ENCODE assay signal across 8 cellular contexts in genomic region chr14:102314242-102315011, GRCh38. TPM values are rescaled to one million over a fixed set of nuclear protein-coding genes. Genes with fewer than 3 reads are reported as not detected.
A peak's percentile ranks its signal among the peaks of the same experiment; 100 is the strongest.
DNase-seq lines count a peak whose midpoint lies in the region; ATAC-seq and TF ChIP-seq lines count a peak whose summit lies in the region.

No MANE protein-coding gene starts in this region.

- WGBS in aorta, 2 donors, result 7 to 8% methylated on average over 52 of the region's 52 CpGs

- ATAC-seq in aorta (ENCODE audit: low FRiP score), result peak; percentile 90

- H3K27ac ChIP-seq in ascending aorta (peak overlapping the region in 1 of 2 donors; percentile 51), aorta (ENCODE audit: low read depth in 1 of 2, low read length in 2 of 2) (no peak overlapping the region)

- intact Hi-C loops in ascending aorta (cut with DNase I), result loop anchor here (1.0 to 10.0 kb wide), 8 partner anchors 9 to 1240 kb away; partner anchors contain the start of genes DYNC1H1, EIF5, MOK and RCOR1
- intact Hi-C loops in aorta (cut with DNase I), result loop anchor here (1.0 to 10.0 kb wide), 5 partner anchors 77 to 350 kb away; partner anchors contain the start of genes HSP90AA1 (in 2 of the 2), DYNC1H1 (in 1 of the 2) and WDR20 (in 1 of the 2)

- H3K4me1 ChIP-seq in ascending aorta, result peaks cover 3 to 22% of the 10 kb centered on the region in 2 donors
- H3K4me1 ChIP-seq in aorta (ENCODE audit: control insufficient read depth in 1 of 2, insufficient read depth in 2 of 2, low read length in 2 of 2), result no peaks in the 10 kb centered on the region

- CTCF ChIA-PET in GM10248 (lab: Yijun Ruan, JAX), result interaction anchor here (0.6 to 3.7 kb wide), 41 partner anchors 9 to 544 kb away, joined by 3 to 37 read pairs (median 3); partner anchors contain the start of gene MOK

- no peaks in the 10 kb centered on the region for H3K9me3 ChIP-seq in ascending aorta
- no peaks in the 10 kb centered on the region for H3K9me3 ChIP-seq in aorta (ENCODE audit: control insufficient read depth, low read length)

- H3K36me3 ChIP-seq in ascending aorta (no peaks in the 10 kb centered on the region), aorta (ENCODE audit: control insufficient read depth in 1 of 2, insufficient read depth in 2 of 2, low read length in 1 of 2) (no peaks in the 10 kb centered on the region)

- H3K27me3 ChIP-seq in ascending aorta, result no peaks in the 10 kb centered on the region
- no peaks in the 10 kb centered on the region for H3K27me3 ChIP-seq in aorta (ENCODE audit: control insufficient read depth in 1 of 2, insufficient read depth in 2 of 2, low read length in 1 of 2)

- H3K4me3 ChIP-seq in HFF-Myc (replicated peaks; ENCODE audit: low read depth, low read length) (peak overlapping the region; percentile 47), ascending aorta (peak overlapping the region; percentile 55 to 59), aorta (ENCODE audit: low read length in 2 of 2) (peak overlapping the region; percentile 23 to 42)

- POLR2A ChIA-PET in GM10248 (lab: Yijun Ruan, JAX), result interaction anchor here (0.6 kb wide), 1 partner anchor 227 kb away, joined by 4 read pairs; no protein-coding TSS in a partner anchor

- DNase-seq in GM10248 (ENCODE audit: extremely low spot score) (peak; percentile 83), HFF-Myc (ENCODE audit: extremely low read depth, low read depth) (no peak), NCI-H1092 treated with DMSO at 0.1 percent for 48 hours (lab: John Stamatoyannopoulos, UW) (peak; percentile 81), T-helper 2 cell (peak; percentile 68 to 81 (median 72)), ascending aorta (ENCODE audit: low spot score in 2 of 2) (peak; percentile 28 to 91), hippocampal formation (lab: John Stamatoyannopoulos, UW) (peak; percentile 67 to 84), retina (peak; percentile 97), aorta (peak; percentile 91 to 95)

- TF ChIP-seq CTCF in GM10248 (IDR thresholded peaks at IDR 0.05; ENCODE audit: control extremely low read depth, extremely low read depth, low read depth, missing control alignments) (peak; percentile 97), HFF-Myc (IDR thresholded peaks at IDR 0.05; ENCODE audit: low read depth, low read length, missing control alignments) (peak; percentile 75), ascending aorta (IDR thresholded peaks at IDR 0.05) (peak; percentile 93 to 96 (median 95))

RNA-seq across cellular contexts. Expression of gene ZNF839, which starts 5.1 kb away (rescaled TPM):
- 11.0 TPM for total RNA-seq in ascending aorta
- 10 to 100 TPM in 1 of 2 donors, 1 to 10 TPM in 1; 7.7 to 13.1 TPM for total RNA-seq in aorta
- 1 to 10 TPM; 6.0 to 8.4 TPM for polyA plus RNA-seq in aorta

RNA-seq across cellular contexts. Expression of gene MOK, which starts 9.5 kb away (rescaled TPM):
- total RNA-seq in ascending aorta (17.6 TPM), aorta (10 to 100 TPM in 1 of 2 donors, 1 to 10 TPM in 1; 10.0 to 16.4 TPM)
- polyA plus RNA-seq in aorta, result 10 to 100 TPM; 10.8 to 28.3 TPM

RNA-seq across cellular contexts. Expression of gene CINP, which starts 48.3 kb away (rescaled TPM):
- total RNA-seq in ascending aorta, result 6.8 TPM
- total RNA-seq in aorta, result 10 to 100 TPM; 25.9 to 30.8 TPM
- polyA plus RNA-seq in aorta, result 10 to 100 TPM; 21.2 to 25.9 TPM

RNA-seq across cellular contexts. Expression of gene TECPR2, which starts 48.3 kb away (rescaled TPM):
- total RNA-seq in ascending aorta, result 27.0 TPM
- 10 to 100 TPM; 32.2 to 32.5 TPM for total RNA-seq in aorta
- polyA plus RNA-seq in aorta, result 1 to 10 TPM; 3.5 to 5.5 TPM
